In the genomic region with DNA sequence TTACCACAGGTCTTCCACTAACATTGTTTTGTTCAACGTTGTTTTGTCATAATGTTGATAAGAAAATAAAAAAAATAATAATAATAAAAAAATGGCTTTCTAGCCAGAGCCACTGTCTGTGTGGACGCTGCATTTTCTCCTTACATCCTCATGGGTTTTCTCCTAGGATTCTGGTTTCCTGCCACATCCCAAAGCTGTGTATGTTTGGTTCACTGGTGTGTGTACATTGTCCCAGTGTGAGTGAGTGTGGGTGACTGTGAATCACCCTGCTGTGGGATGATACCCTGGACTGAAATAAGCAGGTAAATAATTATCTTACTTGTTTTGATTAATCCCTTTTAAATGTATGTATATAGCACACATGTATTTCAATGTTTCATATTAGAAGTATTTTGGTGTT, we compare ENCODE assay signal across 16 cellular contexts.
A peak's percentile ranks its signal among the peaks of the same experiment; 100 is the strongest.
DNase-seq lines count a peak whose midpoint lies in the region; ATAC-seq, FAIRE-seq and TF ChIP-seq lines count a peak whose summit lies in the region.
"Had no signal": no experiment of that assay in that cellular context is flagged by ENCODE, and none has a peak within 500 bp of the region (broad histone marks: within the 10 kb centered on the region; RNA-seq: fewer than 3 reads in every experiment).

No MANE protein-coding gene starts in this region.

- POLR2A ChIA-PET in IMR-90 (lab: Charles Lee; ENCODE audit: unreplicated experiment), result no interaction called here

- H3K4me2 ChIP-seq in IMR-90 (ENCODE audit: low read depth, low read length), result no peak overlapping the region; the same call in 1 of the 2 replicates
- H3K4me2 ChIP-seq: BLaER1 treated with 17β-estradiol and CSF1 and Interleukin-3, amounts not matched to agents 10 nM and 100 nM had no signal

- no peak overlapping the region for H3K9ac ChIP-seq in IMR-90 (ENCODE audit: low read depth, low read length)
- H3K9ac ChIP-seq: BLaER1 treated with 17β-estradiol and CSF1 and Interleukin-3, amounts not matched to agents 10 nM and 100 nM; GM23248 had no signal

- peaks cover 6% of the 10 kb centered on the region for H3K4me1 ChIP-seq in IMR-90 (ENCODE audit: control insufficient read depth, insufficient read depth, low read length)
- H3K4me1 ChIP-seq in ovary (ENCODE audit: insufficient read depth), result no peaks in the 10 kb centered on the region
- H3K4me1 ChIP-seq in pancreas, result no peaks in the 10 kb centered on the region
- H3K4me1 ChIP-seq: HAP-1 had no signal

- dilution Hi-C loops in IMR-90 (cut with HindIII; ENCODE audit: low sequenced_read_pairs, unreplicated experiment), result no loop called here

- H3K4ac ChIP-seq in IMR-90 (ENCODE audit: low read depth, low read length), result peak overlapping the region; percentile 29; the same call in 1 of the 2 replicates

- TF ChIP-seq EP300 in ovary (IDR thresholded peaks at IDR 0.05), result no peak

- H2AFZ ChIP-seq in IMR-90 (replicated peaks; ENCODE audit: low read length, poor library complexity), result no peak overlapping the region
- H2AFZ ChIP-seq: GM23248 had no signal

- no CpG with 5 or more reads among the region's 2 CpGs for WGBS in IMR-90 (ENCODE audit: extremely low coverage in 2 of 2, insufficient read length in 1 of 2), 2 experiments
- 21 to 60% (median 26%) methylated on average over 2 of the region's 2 CpGs for WGBS in ovary, 3 donors
- WGBS in pancreas, 2 donors, result 39 to 59% methylated on average over 2 of the region's 2 CpGs

- no peak for FAIRE-seq in pancreas (lab: Jason Lieb, UNC)
- FAIRE-seq: GM12878, GM19239 had no signal

- ATAC-seq in IMR-90 (ENCODE audit: low read depth) (peak; percentile 40), pancreas (no peak)
- ATAC-seq: GM12878 had no signal

- H4K8ac ChIP-seq in IMR-90 (ENCODE audit: low read depth in 2 of 2, low read length in 2 of 2), result peak overlapping the region; percentile 6 to 25; a peak in 1 of 4 replicates

- peak overlapping the region; percentile 54; the same call in 1 of the 2 replicates for H3K18ac ChIP-seq in IMR-90 (ENCODE audit: low read depth, low read length)

- no peak overlapping the region for H3K4me3 ChIP-seq in IMR-90 (ENCODE audit: insufficient read depth, low read depth, low read length)
- H3K4me3 ChIP-seq in astrocyte of the spinal cord (ENCODE audit: low read depth, low read length), result no peak overlapping the region
- no peak overlapping the region for H3K4me3 ChIP-seq in ovary
- no peak overlapping the region for H3K4me3 ChIP-seq in pancreas
- H3K4me3 ChIP-seq: BLaER1 treated with 17β-estradiol and CSF1 and Interleukin-3, amounts not matched to agents 10 nM and 100 nM; GM12878; GM23248; HAP-1 had no signal

- H4K91ac ChIP-seq in IMR-90 (ENCODE audit: insufficient read depth, low read depth, low read length), result no peak overlapping the region

- TF ChIP-seq POLR2A in IMR-90 (IDR thresholded peaks at IDR 0.05; ENCODE audit: low read depth, low read length), result no peak
- no peak for TF ChIP-seq POLR2A in ovary (IDR thresholded peaks at IDR 0.05)

- no peak overlapping the region for H2AK9ac ChIP-seq in IMR-90 (replicated peaks; ENCODE audit: low read depth, low read length, poor library complexity)

- H3K9me3 ChIP-seq in IMR-90 (ENCODE audit: control insufficient read depth, insufficient read depth, low read length) (no peaks in the 10 kb centered on the region), ovary (no peaks in the 10 kb centered on the region), pancreas (no peaks in the 10 kb centered on the region)
- H3K9me3 ChIP-seq: BLaER1 treated with 17β-estradiol and CSF1 and Interleukin-3, amounts not matched to agents 10 nM and 100 nM; HAP-1 had no signal

- peak; percentile 72 for DNase-seq in IMR-90
- peak; percentile 20 for DNase-seq in astrocyte of the spinal cord (ENCODE audit: low read depth, low spot score)
- peak; percentile 4 for DNase-seq in left kidney (ENCODE audit: low read depth, low spot score)
- DNase-seq in renal cortical epithelial cell (ENCODE audit: low read depth), result peak; percentile 15
- DNase-seq in DMS53 treated with DMSO at 0.1 percent for 48 hours (lab: John Stamatoyannopoulos, UW; ENCODE audit: unreplicated experiment), result no peak
- DNase-seq in ovary, result no peak
- DNase-seq in pancreas, result no peak
- DNase-seq: CD8-positive, alpha-beta memory T cell; COR-L47; DMS 273 treated with DMSO at 0.1 percent for 48 hours; DMS79 treated with DMSO at 0.1 percent for 48 hours; GM23248 had no signal

- no peaks in the 10 kb centered on the region; the same call in 1 of the 2 replicates for H3K9me1 ChIP-seq in IMR-90 (ENCODE audit: insufficient read depth, low read length)

- peak overlapping the region; percentile 69 for H2BK5ac ChIP-seq in IMR-90 (ENCODE audit: low read depth, low read length, poor library complexity, severe bottlenecking)

- H2BK15ac ChIP-seq in IMR-90 (ENCODE audit: low read depth, low read length), result peak overlapping the region; percentile 0; the same call in 1 of the 3 replicates

- H2BK20ac ChIP-seq in IMR-90 (ENCODE audit: low read depth, low read length), result peak overlapping the region; percentile 15

- CTCF ChIA-PET in IMR-90 (lab: Yijun Ruan, JAX), result interaction anchor here (1.0 to 1.5 kb wide), 2 partner anchors 8 to 14 kb away, joined by 4 to 5 read pairs; no protein-coding TSS in a partner anchor

- no peak overlapping the region for H3K14ac ChIP-seq in IMR-90 (replicated peaks; ENCODE audit: low read depth, low read length)

- in situ Hi-C loops in IMR-90 (cut with MboI; ENCODE audit: low sequenced_read_pairs), result no loop called here
- in situ Hi-C loops in astrocyte of the spinal cord (cut with HindIII; ENCODE audit: low sequenced_read_pairs), result no loop called here

- intact Hi-C loops in IMR-90 (cut with micrococcal nuclease), result no loop called here
- intact Hi-C loops in ovary (cut with DNase I), result no loop called here
- intact Hi-C loops in pancreas (cut with DNase I), result no loop called here

- no peak overlapping the region; the same call in 1 of the 2 replicates for H4K5ac ChIP-seq in IMR-90 (ENCODE audit: low read depth, low read length)

- H3K36me3 ChIP-seq in IMR-90 (ENCODE audit: control insufficient read depth, insufficient read depth, low read length), result no peaks in the 10 kb centered on the region
- no peaks in the 10 kb centered on the region for H3K36me3 ChIP-seq in ovary
- no peaks in the 10 kb centered on the region for H3K36me3 ChIP-seq in pancreas
- H3K36me3 ChIP-seq: BLaER1 treated with 17β-estradiol and CSF1 and Interleukin-3, amounts not matched to agents 10 nM and 100 nM; HAP-1 had no signal

- H3K27ac ChIP-seq in IMR-90 (ENCODE audit: insufficient read depth, low read length), result no peak overlapping the region
- no peak overlapping the region for H3K27ac ChIP-seq in ovary
- no peak overlapping the region for H3K27ac ChIP-seq in pancreas
- H3K27ac ChIP-seq: BLaER1 treated with 17β-estradiol and CSF1 and Interleukin-3, amounts not matched to agents 10 nM and 100 nM; GM23248 had no signal

- H2AK5ac ChIP-seq in IMR-90 (ENCODE audit: low read depth, low read length), result no peak overlapping the region

- H3K23ac ChIP-seq in IMR-90 (ENCODE audit: low read depth, low read length), result no peak overlapping the region

- no peaks in the 10 kb centered on the region for H3K27me3 ChIP-seq in IMR-90 (ENCODE audit: control insufficient read depth, insufficient read depth, low read length)
- H3K27me3 ChIP-seq in ovary, result no peaks in the 10 kb centered on the region
- H3K27me3 ChIP-seq in pancreas, result no peaks in the 10 kb centered on the region
- H3K27me3 ChIP-seq: BLaER1 treated with 17β-estradiol and CSF1 and Interleukin-3, amounts not matched to agents 10 nM and 100 nM had no signal

- BruUV-seq in IMR-90 (replicated peaks; lab: Mats Ljungman, UMichigan), result no TSS peak

- no peaks in the 10 kb centered on the region for H4K20me1 ChIP-seq in IMR-90 (ENCODE audit: insufficient read depth, low read length)
- H4K20me1 ChIP-seq: BLaER1 treated with 17β-estradiol and CSF1 and Interleukin-3, amounts not matched to agents 10 nM and 100 nM had no signal

- H2BK120ac ChIP-seq in IMR-90 (ENCODE audit: low read depth, low read length), result peak overlapping the region; percentile 55

- TF ChIP-seq CTCF in IMR-90 (conservative IDR thresholded peaks at IDR 0.05; ENCODE audit: low read depth, low read length) (no peak), astrocyte of the spinal cord (IDR thresholded peaks at IDR 0.05; ENCODE audit: low read depth, low read length) (no peak), ovary (IDR thresholded peaks at IDR 0.05) (no peak), pancreas (IDR thresholded peaks at IDR 0.05) (no peak)

- no peaks in the 10 kb centered on the region for H3K79me1 ChIP-seq in IMR-90 (ENCODE audit: low read depth in 1 of 2, low read length in 2 of 2)

- no peak for TF ChIP-seq RAD21 in IMR-90 (IDR thresholded peaks at IDR 0.05; ENCODE audit: low read length)

- H3K56ac ChIP-seq in IMR-90 (ENCODE audit: extremely low read depth, insufficient read depth, low read length), result no peak overlapping the region

TF ChIP-seq in IMR-90, 13 proteins besides CTCF, POLR2A, EP300 and RAD21 (continues in another document):
- TF ChIP-seq MXI1 (IDR thresholded peaks at IDR 0.05; ENCODE audit: borderline replicate concordance, low read depth, low read length) (no peak), MAZ (IDR thresholded peaks at IDR 0.05; ENCODE audit: borderline replicate concordance, low read depth, low read length) (no peak), SMC3 (IDR thresholded peaks at IDR 0.05; ENCODE audit: low read depth, low read length) (no peak), NFE2L2 (IDR thresholded peaks at IDR 0.05; ENCODE audit: low read depth, low read length) (no peak), USF2 (IDR thresholded peaks at IDR 0.05; ENCODE audit: low read depth, low read length) (no peak), RCOR1 (IDR thresholded peaks at IDR 0.05; ENCODE audit: insufficient replicate concordance, low read length) (no peak), FOS (IDR thresholded peaks at IDR 0.05; ENCODE audit: low read depth, low read length) (no peak), CEBPB (IDR thresholded peaks at IDR 0.05; ENCODE audit: low read depth, low read length) (no peak)
- TF ChIP-seq, protein P1, sequence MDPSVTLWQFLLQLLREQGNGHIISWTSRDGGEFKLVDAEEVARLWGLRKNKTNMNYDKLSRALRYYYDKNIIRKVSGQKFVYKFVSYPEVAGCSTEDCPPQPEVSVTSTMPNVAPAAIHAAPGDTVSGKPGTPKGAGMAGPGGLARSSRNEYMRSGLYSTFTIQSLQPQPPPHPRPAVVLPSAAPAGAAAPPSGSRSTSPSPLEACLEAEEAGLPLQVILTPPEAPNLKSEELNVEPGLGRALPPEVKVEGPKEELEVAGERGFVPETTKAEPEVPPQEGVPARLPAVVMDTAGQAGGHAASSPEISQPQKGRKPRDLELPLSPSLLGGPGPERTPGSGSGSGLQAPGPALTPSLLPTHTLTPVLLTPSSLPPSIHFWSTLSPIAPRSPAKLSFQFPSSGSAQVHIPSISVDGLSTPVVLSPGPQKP (IDR thresholded peaks at IDR 0.05; ENCODE audit: borderline replicate concordance, low read depth, low read length), result no peak

Comparison
In these comparisons a context has a peak if more than half of its experiments do, and no peak if none do; other contexts are left out.
1. DNase-seq: peak in IMR-90 (single experiment), astrocyte of the spinal cord (single experiment), left kidney (single experiment) and renal cortical epithelial cell (single experiment); none in DMS53 treated with DMSO at 0.1 percent for 48 hours (single experiment), ovary (0 of 5) and pancreas (0 of 6).